ENCODE assay signal across 16 cellular contexts in the genomic region with DNA sequence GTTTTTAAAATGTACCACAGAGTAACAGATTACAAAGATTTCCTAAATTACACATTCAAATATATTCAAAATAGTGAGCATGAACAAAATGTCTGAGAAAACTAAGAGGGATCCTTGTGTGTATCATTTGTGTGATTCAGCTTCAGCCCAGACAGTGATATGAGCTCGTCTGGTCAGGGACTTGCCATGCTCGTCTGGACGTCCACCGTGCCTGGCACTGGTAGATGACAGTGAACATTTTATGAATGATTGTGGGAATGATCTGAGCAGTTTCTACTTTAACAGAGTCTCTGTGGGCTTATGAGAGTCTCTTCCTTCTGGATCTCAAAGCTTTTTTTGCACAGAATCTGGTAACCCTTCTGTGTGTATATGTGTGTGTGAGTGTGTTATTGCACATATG. TPM values are rescaled to one million over a fixed set of nuclear protein-coding genes. Genes with fewer than 3 reads are reported as not detected.
DNase-seq lines count a peak whose midpoint lies in the region; FAIRE-seq and TF ChIP-seq lines count a peak whose summit lies in the region.
"Had no signal": no experiment of that assay in that cellular context is flagged by ENCODE, and none has a peak within 500 bp of the region (broad histone marks: within the 10 kb centered on the region; RNA-seq: fewer than 3 reads in every experiment).

No MANE protein-coding gene starts in this region.

- H3K4me2 ChIP-seq in OCI-LY7 (ENCODE audit: low read length): no peak overlapping the region

- H3K27ac Mint-ChIP-seq in progenitor cell of endocrine pancreas (peak overlapping the region; percentile 47), glutamatergic neuron (ENCODE audit: unreplicated experiment) (no peak overlapping the region)
- H3K27ac Mint-ChIP-seq: activated B cell treated with CpG ODN at 0.5 μM for 24 hours had no signal

- FAIRE-seq in frontal cortex (lab: Jason Lieb, UNC): no peak
- FAIRE-seq: urothelium cell line had no signal

- H3K9me3 ChIP-seq in OCI-LY7 (ENCODE audit: low read length): no peaks in the 10 kb centered on the region
- H3K9me3 ChIP-seq: adrenal gland, mucosa of descending colon had no signal

- no peaks in the 10 kb centered on the region for H4K20me1 ChIP-seq in OCI-LY7 (ENCODE audit: insufficient read depth, low read length)

- H3K9me3 Mint-ChIP-seq in progenitor cell of endocrine pancreas (ENCODE audit: low read depth): no peaks in the 10 kb centered on the region
- peaks cover 8% of the 10 kb centered on the region for H3K9me3 Mint-ChIP-seq in glutamatergic neuron (ENCODE audit: unreplicated experiment)
- H3K9me3 Mint-ChIP-seq: activated B cell treated with CpG ODN at 0.5 μM for 24 hours had no signal

- CTCF ChIA-PET in OCI-LY7 (lab: Charles Lee; ENCODE audit: unreplicated experiment): no interaction called here

- H3K27me3 Mint-ChIP-seq in progenitor cell of endocrine pancreas: no peaks in the 10 kb centered on the region
- peaks cover 8% of the 10 kb centered on the region for H3K27me3 Mint-ChIP-seq in glutamatergic neuron (ENCODE audit: unreplicated experiment)

- no peak overlapping the region for H2AFZ ChIP-seq in OCI-LY7 (ENCODE audit: low read length)

- POLR2A ChIA-PET in OCI-LY7 (lab: Charles Lee): interaction anchor here (0.5 to 0.7 kb wide), 4 partner anchors 16 to 170 kb away, joined by 3 read pairs; no protein-coding TSS in a partner anchor

- H3K4me1 ChIP-seq in OCI-LY7 (ENCODE audit: insufficient read depth, low read length, poor library complexity, severe bottlenecking): no peaks in the 10 kb centered on the region

- H3K4me3 Mint-ChIP-seq in progenitor cell of endocrine pancreas (ENCODE audit: low read depth): no peak overlapping the region
- no peak overlapping the region for H3K4me3 Mint-ChIP-seq in glutamatergic neuron (ENCODE audit: unreplicated experiment)
- H3K4me3 Mint-ChIP-seq: activated B cell treated with CpG ODN at 0.5 μM for 24 hours had no signal

- H3K9me2 ChIP-seq in OCI-LY7 (ENCODE audit: insufficient read depth, low read length): no peaks in the 10 kb centered on the region

- BruUV-seq in OCI-LY7 (replicated peaks; lab: Mats Ljungman, UMichigan): no TSS peak

- no peaks in the 10 kb centered on the region for H3K36me3 Mint-ChIP-seq in progenitor cell of endocrine pancreas (ENCODE audit: insufficient read depth)
- no peaks in the 10 kb centered on the region for H3K36me3 Mint-ChIP-seq in glutamatergic neuron (ENCODE audit: unreplicated experiment)

- DNase-seq in Daoy (ENCODE audit: low read depth): peak; percentile 23
- peak; percentile 38 for DNase-seq in fibroblast of pulmonary artery (ENCODE audit: low read depth)
- DNase-seq in progenitor cell of endocrine pancreas (ENCODE audit: low spot score, unreplicated experiment): no peak
- DNase-seq in OCI-LY7 (ENCODE audit: low spot score): no peak
- no peak for DNase-seq in frontal cortex (ENCODE audit: low spot score in 2 of 2)
- DNase-seq in glutamatergic neuron: no peak
- no peak for DNase-seq in NCI-H2171 treated with DMSO at 0.1 percent for 48 hours (lab: John Stamatoyannopoulos, UW)
- DNase-seq: activated B cell treated with CpG ODN at 0.5 μM for 24 hours, adrenal gland, DMS79 treated with DMSO at 0.1 percent for 48 hours, NCI-H1694 treated with DMSO at 0.1 percent for 48 hours, NCI-H82 had no signal

- H3K27ac ChIP-seq in VCaP (peak overlapping the region; percentile 33; the same call in 1 of the 2 replicates), OCI-LY7 (ENCODE audit: low read depth, low read length, poor library complexity, severe bottlenecking) (no peak overlapping the region)

- H3K79me2 ChIP-seq in OCI-LY7 (ENCODE audit: insufficient read depth, low read depth, low read length): no peaks in the 10 kb centered on the region

- TF ChIP-seq CTCF in VCaP (conservative IDR thresholded peaks at IDR 0.05) (no peak), fibroblast of pulmonary artery (IDR thresholded peaks at IDR 0.05; ENCODE audit: low read length, missing control alignments) (no peak), progenitor cell of endocrine pancreas (IDR thresholded peaks at IDR 0.05; ENCODE audit: unreplicated experiment) (no peak), OCI-LY7 (conservative IDR thresholded peaks at IDR 0.05; ENCODE audit: low read length) (no peak), glutamatergic neuron (IDR thresholded peaks at IDR 0.05; ENCODE audit: partially characterized antibody, unreplicated experiment) (no peak)

- no peaks in the 10 kb centered on the region for H3K4me1 Mint-ChIP-seq in progenitor cell of endocrine pancreas (ENCODE audit: low read depth)
- H3K4me1 Mint-ChIP-seq in glutamatergic neuron (ENCODE audit: low read depth, unreplicated experiment): peaks cover 9% of the 10 kb centered on the region

- no peak overlapping the region for H3K4me3 ChIP-seq in fibroblast of pulmonary artery (replicated peaks; ENCODE audit: low read depth, low read length)
- H3K4me3 ChIP-seq in OCI-LY7 (ENCODE audit: low read depth, low read length, poor library complexity, severe bottlenecking): no peak overlapping the region
- H3K4me3 ChIP-seq: adrenal gland, mucosa of descending colon had no signal

- intact Hi-C loops in OCI-LY7 (cut with micrococcal nuclease; ENCODE audit: unreplicated experiment): no loop called here

- H3K36me3 ChIP-seq in OCI-LY7 (ENCODE audit: insufficient read depth, low read length): no peaks in the 10 kb centered on the region
- H3K36me3 ChIP-seq: adrenal gland had no signal

RNA-seq across cellular contexts. Expression of gene ANKRD2, which starts 34.2 kb away (rescaled TPM):
- total RNA-seq in Daoy (2014; rRNA removed; shearing (Covaris generic)): not detected in 2 replicates
- not detected in 2 replicates for total RNA-seq in progenitor cell of endocrine pancreas
- total RNA-seq in OCI-LY7 (2014; rRNA removed; shearing (Covaris generic)): not detected in 2 replicates
- not detected in 2 replicates for total RNA-seq in OCI-LY7 (2022)
- not detected for total RNA-seq in frontal cortex
- total RNA-seq in glutamatergic neuron (ENCODE audit: unreplicated experiment): not detected
- total RNA-seq: activated B cell treated with CpG ODN at 0.5 μM for 24 hours, SK-MEL-5 had no signal

RNA-seq across cellular contexts. Expression of gene UBTD1, which starts 39.7 kb away (rescaled TPM):
- total RNA-seq in Daoy (2014; rRNA removed; shearing (Covaris generic)): 8.2 and 8.3 TPM in 2 replicates
- 9.0 and 9.2 TPM in 2 replicates for total RNA-seq in progenitor cell of endocrine pancreas
- total RNA-seq in OCI-LY7 (2014; rRNA removed; shearing (Covaris generic)): 1.1 and 1.4 TPM in 2 replicates
- total RNA-seq in OCI-LY7 (2022): 2.0 and 2.2 TPM in 2 replicates
- total RNA-seq in frontal cortex: 1.6 TPM
- 8.0 TPM for total RNA-seq in glutamatergic neuron (ENCODE audit: unreplicated experiment)

RNA-seq across cellular contexts. Expression of gene MMS19, which starts 40.2 kb away (rescaled TPM):
- 53.3 and 70.5 TPM in 2 replicates for total RNA-seq in Daoy (2014; rRNA removed; shearing (Covaris generic))
- total RNA-seq in progenitor cell of endocrine pancreas: 80.6 and 82.1 TPM in 2 replicates
- 74.4 and 95.7 TPM in 2 replicates for total RNA-seq in OCI-LY7 (2014; rRNA removed; shearing (Covaris generic))
- total RNA-seq in OCI-LY7 (2022): 74.8 and 90.3 TPM in 2 replicates
- 44.0 TPM for total RNA-seq in frontal cortex
- 139 TPM for total RNA-seq in glutamatergic neuron (ENCODE audit: unreplicated experiment)

RNA-seq across cellular contexts. Expression of gene HOGA1, which starts 45.8 kb away (rescaled TPM):
- not detected in 2 replicates for total RNA-seq in Daoy (2014; rRNA removed; shearing (Covaris generic))
- total RNA-seq in progenitor cell of endocrine pancreas: 10.5 and 11.9 TPM in 2 replicates
- total RNA-seq in OCI-LY7 (2014; rRNA removed; shearing (Covaris generic)): not detected in 2 replicates
- 0.25 TPM in 1 of 2 replicates, not detected in the other for total RNA-seq in OCI-LY7 (2022)
- 0.41 TPM for total RNA-seq in frontal cortex
- total RNA-seq in glutamatergic neuron (ENCODE audit: unreplicated experiment): not detected
- total RNA-seq: activated B cell treated with CpG ODN at 0.5 μM for 24 hours had no signal

RNA-seq across cellular contexts. Expression of gene C10orf62, which starts 51.1 kb away (rescaled TPM):
- total RNA-seq in Daoy (2014; rRNA removed; shearing (Covaris generic)): not detected in 2 replicates
- total RNA-seq in progenitor cell of endocrine pancreas: 0.91 and 0.96 TPM in 2 replicates
- total RNA-seq in OCI-LY7 (2014; rRNA removed; shearing (Covaris generic)): not detected in 2 replicates
- not detected in 2 replicates for total RNA-seq in OCI-LY7 (2022)
- total RNA-seq in frontal cortex: not detected
- not detected for total RNA-seq in glutamatergic neuron (ENCODE audit: unreplicated experiment)
- total RNA-seq: activated B cell treated with CpG ODN at 0.5 μM for 24 hours, mucosa of descending colon, SK-MEL-5 had no signal

Comparison
In these comparisons a context has a peak if more than half of its experiments do, and no peak if none do; other contexts are left out.
1. DNase-seq: peak in Daoy (single experiment) and fibroblast of pulmonary artery (single experiment); none in progenitor cell of endocrine pancreas (single experiment), OCI-LY7 (single experiment), frontal cortex (0 of 2), glutamatergic neuron (single experiment) and NCI-H2171 treated with DMSO at 0.1 percent for 48 hours (single experiment).